In the genomic region with DNA sequence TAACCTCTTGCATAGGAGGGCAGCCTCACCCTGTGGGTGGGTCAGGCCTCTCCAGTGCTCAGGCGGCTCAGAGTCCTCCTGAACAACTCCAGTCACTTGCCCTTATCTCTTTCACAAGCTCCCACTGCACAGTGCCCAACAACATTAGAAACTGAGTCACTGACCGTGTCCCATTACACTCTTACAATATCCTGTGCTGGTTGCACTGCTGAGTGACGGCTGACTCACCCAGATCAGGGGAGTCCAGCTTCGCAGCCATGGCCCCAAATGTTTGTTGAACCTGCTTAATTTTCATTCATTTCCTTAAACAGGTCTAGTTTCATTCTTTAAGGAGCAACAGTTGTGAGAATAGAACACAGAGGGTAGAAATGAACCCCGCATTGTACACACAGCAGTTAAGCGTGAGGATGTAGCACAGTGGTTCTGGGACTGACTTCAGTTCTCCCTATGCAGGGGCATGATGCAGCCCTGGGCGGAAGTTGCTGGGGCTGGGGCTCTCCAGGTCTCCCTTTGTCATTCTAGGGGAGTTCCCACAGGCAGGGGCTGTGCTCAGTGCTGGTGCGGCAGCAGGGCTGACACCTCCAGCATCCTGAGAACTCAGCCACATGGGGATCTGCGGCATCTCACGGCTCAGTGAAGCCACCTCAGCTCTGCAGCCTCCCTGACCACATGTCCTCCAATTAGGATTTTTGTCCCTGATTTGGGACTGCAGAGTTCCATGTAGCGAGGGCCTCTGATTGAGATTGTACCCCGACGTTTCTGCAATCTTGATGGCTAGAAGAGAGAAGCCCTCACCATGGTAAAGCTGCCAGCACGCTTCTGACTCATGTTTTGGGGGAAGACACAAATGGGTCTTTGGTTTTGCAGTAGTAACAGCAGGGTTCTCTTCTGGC, we compare ENCODE assay signal across 9 cellular contexts. TPM values are rescaled to one million over a fixed set of nuclear protein-coding genes. Genes with fewer than 3 reads are reported as not detected.
A peak's percentile ranks its signal among the peaks of the same experiment; 100 is the strongest.
DNase-seq lines count a peak whose midpoint lies in the region; ATAC-seq and TF ChIP-seq lines count a peak whose summit lies in the region.
"Had no signal": no experiment of that assay in that cellular context is flagged by ENCODE, and none has a peak within 500 bp of the region (broad histone marks: within the 10 kb centered on the region; RNA-seq: fewer than 3 reads in every experiment).

No MANE protein-coding gene starts in this region.

- H3K4me1 ChIP-seq in DND-41 (ENCODE audit: insufficient read depth, low read length): peaks cover 58% of the 10 kb centered on the region
- peaks cover 0 to 46% (median 4%) of the 10 kb centered on the region in 4 donors for H3K4me1 ChIP-seq in stomach
- peaks cover 0 to 13% of the 10 kb centered on the region in 2 donors for H3K4me1 ChIP-seq in thyroid gland

- H3K36me3 ChIP-seq in DND-41 (ENCODE audit: insufficient read depth, low read length): peaks cover 15% of the 10 kb centered on the region
- H3K36me3 ChIP-seq in KOPT-K1 (ENCODE audit: insufficient read depth, low read length): peaks cover 32% of the 10 kb centered on the region
- peaks cover 4 to 65% (median 55%) of the 10 kb centered on the region in 4 donors for H3K36me3 ChIP-seq in stomach
- H3K36me3 ChIP-seq in thyroid gland: peaks cover 0 to 8% of the 10 kb centered on the region in 2 donors

- intact Hi-C loops in stomach (cut with DNase I; ENCODE audit: low total_unique reads): no loop called here
- intact Hi-C loops in thyroid gland (cut with DNase I): no loop called here

- no peak for TF ChIP-seq EP300 in stomach (IDR thresholded peaks at IDR 0.05)

- H3K27me3 ChIP-seq in DND-41 (ENCODE audit: insufficient read depth, low read length, poor library complexity) (no peaks in the 10 kb centered on the region), stomach (no peaks in the 10 kb centered on the region), thyroid gland (no peaks in the 10 kb centered on the region)

- ATAC-seq in DND-41 (ENCODE audit: insufficient read depth, low read depth) (peak; percentile 66), GM21529 (IDR thresholded peaks at IDR 0.05; ENCODE audit: unreplicated experiment) (peak; percentile 83)

- TF ChIP-seq POLR2A in stomach (IDR thresholded peaks at IDR 0.05) (no peak), thyroid gland (IDR thresholded peaks at IDR 0.05) (no peak)

- no peak overlapping the region for H3K4me3 ChIP-seq in DND-41 (ENCODE audit: low read depth in 1 of 2, low read length in 2 of 2)
- no peak overlapping the region for H3K4me3 ChIP-seq in stomach
- H3K4me3 ChIP-seq in thyroid gland (replicated peaks in 1 of 3): no peak overlapping the region
- H3K4me3 ChIP-seq: lung had no signal

- no peaks in the 10 kb centered on the region for H3K79me2 ChIP-seq in DND-41 (ENCODE audit: insufficient read depth, low read length)

- H3K4me2 ChIP-seq in DND-41 (ENCODE audit: insufficient read depth, low read length): no peak overlapping the region

- H3K9me3 ChIP-seq in DND-41 (ENCODE audit: insufficient read depth, low read length, severe bottlenecking): no peaks in the 10 kb centered on the region
- H3K9me3 ChIP-seq in KOPT-K1 (ENCODE audit: insufficient read depth, low read length, poor library complexity, severe bottlenecking): no peaks in the 10 kb centered on the region
- peaks cover 0 to 6% (median 2%) of the 10 kb centered on the region in 4 donors for H3K9me3 ChIP-seq in stomach
- H3K9me3 ChIP-seq in thyroid gland: no peaks in the 10 kb centered on the region

- peaks cover 6% of the 10 kb centered on the region; the same call in 1 of the 2 replicates for H4K20me1 ChIP-seq in DND-41 (ENCODE audit: insufficient read depth, low read length)

- H3K9ac ChIP-seq in DND-41 (ENCODE audit: low read depth, low read length): no peak overlapping the region; the same call in 1 of the 2 replicates

- TF ChIP-seq CTCF in DND-41 (IDR thresholded peaks at IDR 0.05; ENCODE audit: borderline replicate concordance, extremely low read depth, low read length, poor library complexity, severe bottlenecking): no peak
- TF ChIP-seq CTCF in stomach (IDR thresholded peaks at IDR 0.05): no peak
- no peak for TF ChIP-seq CTCF in thyroid gland (IDR thresholded peaks at IDR 0.05)

- DNase-seq in DND-41: peak; percentile 84
- DNase-seq in activated T-helper 1 cell treated with anti-CD3 and anti-CD28 coated beads, Interleukin-2, amount 50 U/mL, for 16 hours (ENCODE audit: low read depth in 1 of 2, low spot score in 1 of 2): peak; percentile 40 to 75
- peak; percentile 79 for DNase-seq in kidney tubule cell (ENCODE audit: low spot score)
- DNase-seq in stomach: no peak
- no peak for DNase-seq in thyroid gland
- no peak for DNase-seq in cerebellar nuclear complex (lab: John Stamatoyannopoulos, UW)

- H3K27ac ChIP-seq in DND-41 (ENCODE audit: low read length) (peak overlapping the region; percentile 66), KOPT-K1 (ENCODE audit: low read depth, low read length, poor library complexity, severe bottlenecking) (peak overlapping the region; percentile 82), stomach (peak overlapping the region in 4 of 5 donors; percentile 18 to 56 (median 38)), thyroid gland (no peak overlapping the region)

- H2AFZ ChIP-seq in DND-41 (ENCODE audit: low read depth, low read length): no peak overlapping the region

- 78 to 84% (median 82%) methylated on average over 10 to 14 of the region's 14 CpGs for WGBS in stomach, 5 donors
- WGBS in thyroid gland, 2 donors: 88 to 91% methylated on average over 9 to 13 of the region's 14 CpGs

RNA-seq across cellular contexts. Expression of a gene that starts 16.1 kb away (rescaled TPM):
- total RNA-seq in stomach: 10 to 100 TPM in 2 of 5 donors, 1 to 10 TPM in 1, not detected in 2; 4.0 to 19.3 (median 11.0) TPM
- 10 to 100 TPM in 1 of 3 donors, 1 to 10 TPM in 2; 1.9 to 10.9 (median 7.2) TPM for polyA plus RNA-seq in stomach
- total RNA-seq in thyroid gland: under 1 TPM in 3 of 4 donors, not detected in 1; 0.13 to 0.73 (median 0.42) TPM

Comparison
In these comparisons a context has a peak if more than half of its experiments do, and no peak if none do; other contexts are left out.
1. DNase-seq: peak in DND-41 (single experiment), activated T-helper 1 cell treated with anti-CD3 and anti-CD28 coated beads, Interleukin-2, amount 50 U/mL, for 16 hours (2 of 2) and kidney tubule cell (single experiment); none in stomach (single experiment), thyroid gland (0 of 2) and cerebellar nuclear complex (0 of 2).
2. H3K27ac ChIP-seq: peak in DND-41 (single experiment), KOPT-K1 (single experiment) and stomach (4 of 5); none in thyroid gland (0 of 3).